In the genomic region with DNA sequence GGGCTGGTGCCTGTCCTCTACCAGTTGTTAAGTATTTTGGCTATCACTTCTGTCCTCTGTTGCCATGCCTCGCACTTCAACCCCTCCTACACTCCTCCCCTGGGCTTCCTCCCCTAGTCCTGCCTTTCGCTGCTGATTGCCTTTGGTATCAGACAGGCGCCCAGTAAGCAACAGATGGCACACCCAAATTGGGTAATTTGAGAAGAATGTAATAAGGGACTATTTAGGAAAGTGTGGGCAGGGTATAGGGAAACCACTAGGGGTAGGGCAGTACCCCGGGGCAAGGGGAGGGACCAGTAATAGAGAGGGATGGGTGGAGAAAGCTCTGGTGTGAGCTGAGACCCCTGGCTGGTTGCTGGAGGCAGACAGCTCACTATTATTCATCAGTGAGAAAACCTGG, we compare ENCODE assay signal across 1 cellular context.
TF ChIP-seq lines count a peak whose summit lies in the region.

No MANE protein-coding gene starts in this region.

TF ChIP-seq in IMR-90, 13 proteins besides CTCF, POLR2A, EP300 and RAD21:
- TF ChIP-seq, protein P1, sequence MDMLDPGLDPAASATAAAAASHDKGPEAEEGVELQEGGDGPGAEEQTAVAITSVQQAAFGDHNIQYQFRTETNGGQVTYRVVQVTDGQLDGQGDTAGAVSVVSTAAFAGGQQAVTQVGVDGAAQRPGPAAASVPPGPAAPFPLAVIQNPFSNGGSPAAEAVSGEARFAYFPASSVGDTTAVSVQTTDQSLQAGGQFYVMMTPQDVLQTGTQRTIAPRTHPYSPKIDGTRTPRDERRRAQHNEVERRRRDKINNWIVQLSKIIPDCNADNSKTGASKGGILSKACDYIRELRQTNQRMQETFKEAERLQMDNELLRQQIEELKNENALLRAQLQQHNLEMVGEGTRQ (IDR thresholded peaks at IDR 0.05; ENCODE audit: low read depth, low read length): no peak
- TF ChIP-seq CEBPB (IDR thresholded peaks at IDR 0.05; ENCODE audit: low read depth, low read length) (no peak), NFE2L2 (IDR thresholded peaks at IDR 0.05; ENCODE audit: low read depth, low read length) (no peak)
